8 cellular contexts compared by ENCODE assay signal in genomic region chr11:118918686-118919280, GRCh38. TPM values are rescaled to one million over a fixed set of nuclear protein-coding genes. Genes with fewer than 3 reads are reported as not detected.
A peak's percentile ranks its signal among the peaks of the same experiment; 100 is the strongest.
DNase-seq lines count a peak whose midpoint lies in the region; ATAC-seq, FAIRE-seq and TF ChIP-seq lines count a peak whose summit lies in the region.

No MANE protein-coding gene starts in this region.

- no peak overlapping the region for H3K4me3 Mint-ChIP-seq in endothelial cell (ENCODE audit: unreplicated experiment)

- H3K27ac ChIP-seq in DND-41 (ENCODE audit: low read length) (peak overlapping the region; percentile 66), osteoblast (ENCODE audit: low read depth, low read length) (peak overlapping the region; percentile 99)

- H4K20me1 ChIP-seq in DND-41 (ENCODE audit: insufficient read depth, low read length) = peaks cover 21% of the 10 kb centered on the region
- H4K20me1 ChIP-seq in osteoblast (ENCODE audit: insufficient read depth, low read length) = peaks cover 44% of the 10 kb centered on the region

- DNase-seq in DND-41 (peak; percentile 67), RCC 7860 (ENCODE audit: low spot score) (peak; percentile 69), endothelial cell (ENCODE audit: low spot score) (no peak), osteoblast (ENCODE audit: insufficient read length, low spot score, missing footprints) (peak; percentile 65), HEK293T (ENCODE audit: extremely low spot score) (no peak), posterior vena cava (ENCODE audit: low spot score) (no peak)
- DNase-seq in activated CD4-positive, alpha-beta T cell treated with anti-CD3 and anti-CD28 coated beads, Interleukin-2, amount 50 U/mL, for 1 hour = no peak

- peaks cover 18% of the 10 kb centered on the region; the same call in 1 of the 2 replicates for H3K36me3 ChIP-seq in DND-41 (ENCODE audit: insufficient read depth, low read length)
- no peaks in the 10 kb centered on the region for H3K36me3 ChIP-seq in osteoblast (ENCODE audit: insufficient read depth, low read length)

- intact Hi-C loops in posterior vena cava (cut with DNase I) = loop anchor here in 1 of 2 donors (1.0 kb wide), 1 partner anchor 13 kb away; no protein-coding TSS in a partner anchor

- H3K9ac ChIP-seq in DND-41 (ENCODE audit: low read depth, low read length) = peak overlapping the region; percentile 36

- H2AFZ ChIP-seq in DND-41 (ENCODE audit: low read depth, low read length) (no peak overlapping the region), osteoblast (ENCODE audit: low read length) (no peak overlapping the region)

- H3K4me1 ChIP-seq in DND-41 (ENCODE audit: insufficient read depth, low read length) (peaks cover 98% of the 10 kb centered on the region), osteoblast (ENCODE audit: insufficient read depth, low read length) (peaks cover 93% of the 10 kb centered on the region)

- POLR2A ChIA-PET in HEK293T (lab: Yijun Ruan, JAX) = no interaction called here

- no peak for FAIRE-seq in RCC 7860 (lab: Jason Lieb, UNC)

- CTCF ChIA-PET in HEK293T (lab: Yijun Ruan, JAX) = no interaction called here

- H3K9me3 ChIP-seq in DND-41 (ENCODE audit: insufficient read depth, low read length, severe bottlenecking) (no peaks in the 10 kb centered on the region), osteoblast (ENCODE audit: low read depth, low read length) (no peaks in the 10 kb centered on the region)

- H3K4me2 ChIP-seq in DND-41 (ENCODE audit: insufficient read depth, low read length) (peak overlapping the region; percentile 47), osteoblast (ENCODE audit: insufficient read depth, low read length) (peak overlapping the region; percentile 97)

- H3K79me2 ChIP-seq in DND-41 (ENCODE audit: insufficient read depth, low read length) = peaks cover 87% of the 10 kb centered on the region
- peaks cover 95% of the 10 kb centered on the region for H3K79me2 ChIP-seq in osteoblast (ENCODE audit: insufficient read depth, low read length)

- ATAC-seq in DND-41 (ENCODE audit: insufficient read depth, low read depth) (peak; percentile 22; the same call in 1 of the 3 replicates), GM19455 (IDR thresholded peaks at IDR 0.05; ENCODE audit: unreplicated experiment) (no peak)

- H3K27me3 ChIP-seq in DND-41 (ENCODE audit: insufficient read depth, low read length, poor library complexity) (no peaks in the 10 kb centered on the region), osteoblast (ENCODE audit: insufficient read depth, low read length) (no peaks in the 10 kb centered on the region)

- H3K9me3 Mint-ChIP-seq in endothelial cell (ENCODE audit: unreplicated experiment) = no peaks in the 10 kb centered on the region

- peaks cover 19% of the 10 kb centered on the region for H3K27me3 Mint-ChIP-seq in endothelial cell (ENCODE audit: unreplicated experiment)

- H3K4me3 ChIP-seq in DND-41 (ENCODE audit: low read depth in 1 of 2, low read length in 2 of 2) (peak overlapping the region in 1 of 2 experiments; percentile 35; a peak in 1 of 4 replicates), osteoblast (ENCODE audit: insufficient read depth, low read length) (peak overlapping the region; percentile 99)

- H3K4me1 Mint-ChIP-seq in endothelial cell (ENCODE audit: unreplicated experiment) = peaks cover 53% of the 10 kb centered on the region

- no peaks in the 10 kb centered on the region for H3K36me3 Mint-ChIP-seq in endothelial cell (ENCODE audit: low read depth, unreplicated experiment)

- TF ChIP-seq CTCF in DND-41 (IDR thresholded peaks at IDR 0.05; ENCODE audit: borderline replicate concordance, extremely low read depth, low read length, poor library complexity, severe bottlenecking) (no peak), endothelial cell (IDR thresholded peaks at IDR 0.05; ENCODE audit: unreplicated experiment) (no peak), osteoblast (IDR thresholded peaks at IDR 0.05; ENCODE audit: extremely low read depth, low read depth, low read length) (no peak)

- peak overlapping the region; percentile 80 for H3K27ac Mint-ChIP-seq in endothelial cell (ENCODE audit: unreplicated experiment)

TF ChIP-seq in HEK293T, 16 proteins besides CTCF, POLR2A, EP300 and RAD21:
- TF ChIP-seq CTBP1 (IDR thresholded peaks at IDR 0.05; ENCODE audit: borderline replicate concordance) = no peak
- TF ChIP-seq TARDBP (IDR thresholded peaks at IDR 0.05) = no peak
- no peak for TF ChIP-seq NFRKB (IDR thresholded peaks at IDR 0.05)
- no peak for TF ChIP-seq PKNOX1 (IDR thresholded peaks at IDR 0.05)

RNA-seq across cellular contexts. Expression of gene BCL9L, which starts 6.9 kb away (rescaled TPM):
- total RNA-seq in endothelial cell (ENCODE audit: unreplicated experiment) = 16.5 TPM
- 27.9 and 28.3 TPM in 2 replicates for total RNA-seq in osteoblast
- total RNA-seq in posterior vena cava = 10 to 100 TPM; 89.2 to 89.5 TPM

RNA-seq across cellular contexts. Expression of gene CXCR5, which starts 35.1 kb away (rescaled TPM):
- total RNA-seq in endothelial cell (ENCODE audit: unreplicated experiment) (not detected), osteoblast (not detected in 2 replicates), posterior vena cava (under 1 TPM in 1 of 2 donors, not detected in 1; 0.10 TPM)

RNA-seq across cellular contexts. Expression of gene UPK2, which starts 37.3 kb away (rescaled TPM):
- total RNA-seq in endothelial cell (ENCODE audit: unreplicated experiment) = not detected
- total RNA-seq in osteoblast = not detected in 2 replicates
- total RNA-seq in posterior vena cava = not detected

RNA-seq across cellular contexts. Expression of gene FOXR1, which starts 52.8 kb away (rescaled TPM):
- not detected for total RNA-seq in endothelial cell (ENCODE audit: unreplicated experiment)
- not detected in 2 replicates for total RNA-seq in osteoblast
- not detected for total RNA-seq in posterior vena cava

Comparison
In these comparisons a context has a peak if more than half of its experiments do, and no peak if none do; other contexts are left out.
1. DNase-seq: peak in DND-41 (single experiment), RCC 7860 (single experiment) and osteoblast (single experiment); none in endothelial cell (single experiment), activated CD4-positive, alpha-beta T cell treated with anti-CD3 and anti-CD28 coated beads, Interleukin-2, amount 50 U/mL, for 1 hour (single experiment), HEK293T (single experiment) and posterior vena cava (single experiment).